Comparison of ENCODE assay signal across 10 cellular contexts in the genomic region with DNA sequence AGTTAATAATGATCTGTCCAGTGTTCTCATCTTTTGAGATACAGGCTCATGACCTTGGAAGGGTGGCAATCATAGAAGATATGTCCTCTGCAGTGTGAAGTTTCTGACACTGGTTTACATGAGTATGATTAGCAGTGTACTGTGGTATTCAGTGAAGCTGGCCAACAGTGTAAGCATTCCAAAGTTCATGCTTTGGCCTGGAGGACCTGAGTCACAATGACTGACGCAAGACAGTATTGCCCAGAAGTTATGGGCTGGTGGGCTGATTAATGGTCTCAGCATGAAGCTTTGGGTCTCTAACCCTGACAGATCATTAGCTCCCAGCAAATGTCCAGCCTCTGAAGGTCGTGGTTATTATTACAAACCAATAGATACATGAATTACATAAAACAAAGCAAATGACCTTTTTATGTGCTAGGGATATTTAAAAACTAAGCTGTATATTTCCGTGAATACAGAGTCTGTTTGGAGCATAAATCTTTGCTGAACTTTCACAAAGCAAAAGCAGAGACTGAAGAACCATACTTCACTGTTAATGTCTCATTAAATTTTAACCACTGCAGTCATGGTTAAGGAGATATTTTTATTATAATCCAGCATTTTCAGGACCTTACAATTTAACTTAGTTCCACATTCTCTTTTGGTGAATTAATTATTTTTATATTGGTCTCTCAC. TPM values are rescaled to one million over a fixed set of nuclear protein-coding genes. Genes with fewer than 3 reads are reported as not detected.
DNase-seq lines count a peak whose midpoint lies in the region; ATAC-seq and TF ChIP-seq lines count a peak whose summit lies in the region.
"Had no signal": no experiment of that assay in that cellular context is flagged by ENCODE, and none has a peak within 500 bp of the region (broad histone marks: within the 10 kb centered on the region; RNA-seq: fewer than 3 reads in every experiment).

No MANE protein-coding gene starts in this region.

- H3K4me1 ChIP-seq in left lung (no peaks in the 10 kb centered on the region), upper lobe of right lung (peaks cover 11% of the 10 kb centered on the region), OCI-LY7 (ENCODE audit: insufficient read depth, low read length, poor library complexity, severe bottlenecking) (no peaks in the 10 kb centered on the region)

- H4K20me1 ChIP-seq in OCI-LY7 (ENCODE audit: insufficient read depth, low read length): no peaks in the 10 kb centered on the region

- H3K36me3 ChIP-seq in left lung: no peaks in the 10 kb centered on the region
- H3K36me3 ChIP-seq in upper lobe of right lung: no peaks in the 10 kb centered on the region
- H3K36me3 ChIP-seq in OCI-LY7 (ENCODE audit: insufficient read depth, low read length): no peaks in the 10 kb centered on the region

- peaks cover 4% of the 10 kb centered on the region for H3K9me3 Mint-ChIP-seq in chondrocyte (ENCODE audit: low read depth)

- DNase-seq in HuH-7.5 (ENCODE audit: low spot score) (peak; percentile 53), chondrocyte (ENCODE audit: low spot score) (no peak), left lung (no peak), upper lobe of right lung (no peak), OCI-LY7 (ENCODE audit: low spot score) (no peak)
- DNase-seq: activated effector memory CD4-positive, alpha-beta T cell treated with Interleukin-2 at 50 U/mL for 16 hours; NCI-H187 had no signal

- no peak overlapping the region for H3K4me3 Mint-ChIP-seq in chondrocyte (ENCODE audit: unreplicated experiment)

- peak; percentile 92 for ATAC-seq in left lung
- peak; percentile 89 for ATAC-seq in upper lobe of right lung
- no peak for ATAC-seq in GM19397 (IDR thresholded peaks at IDR 0.05; ENCODE audit: unreplicated experiment)
- no peak for ATAC-seq in HG03520 (IDR thresholded peaks at IDR 0.05; ENCODE audit: unreplicated experiment)
- no peak for ATAC-seq in HG02840 (IDR thresholded peaks at IDR 0.05; ENCODE audit: low FRiP score, unreplicated experiment)

- H3K4me3 ChIP-seq in left lung (no peak overlapping the region), upper lobe of right lung (no peak overlapping the region), OCI-LY7 (ENCODE audit: low read depth, low read length, poor library complexity, severe bottlenecking) (no peak overlapping the region)

- H3K4me1 Mint-ChIP-seq in chondrocyte (ENCODE audit: low read depth): peaks cover 23% of the 10 kb centered on the region

- no peak overlapping the region for H2AFZ ChIP-seq in OCI-LY7 (ENCODE audit: low read length)

- no TSS peak for BruUV-seq in OCI-LY7 (replicated peaks; lab: Mats Ljungman, UMichigan)

- POLR2A ChIA-PET in OCI-LY7 (lab: Charles Lee): interaction anchor here (0.9 kb wide), 1 partner anchor 231 kb away, joined by 3 read pairs; no protein-coding TSS in a partner anchor

- H3K27me3 ChIP-seq in left lung: no peaks in the 10 kb centered on the region
- no peaks in the 10 kb centered on the region for H3K27me3 ChIP-seq in upper lobe of right lung

- no peaks in the 10 kb centered on the region for H3K9me3 ChIP-seq in left lung
- no peaks in the 10 kb centered on the region for H3K9me3 ChIP-seq in upper lobe of right lung
- no peaks in the 10 kb centered on the region for H3K9me3 ChIP-seq in OCI-LY7 (ENCODE audit: low read length)

- peak overlapping the region; percentile 92 for H3K27ac Mint-ChIP-seq in chondrocyte (ENCODE audit: unreplicated experiment)

- CTCF ChIA-PET in OCI-LY7 (lab: Charles Lee; ENCODE audit: unreplicated experiment): no interaction called here

- H3K27me3 Mint-ChIP-seq in chondrocyte (ENCODE audit: low read depth): no peaks in the 10 kb centered on the region

- H3K27ac ChIP-seq in left lung (peak overlapping the region in 1 of 2 donors; percentile 16), upper lobe of right lung (no peak overlapping the region), OCI-LY7 (ENCODE audit: low read depth, low read length, poor library complexity, severe bottlenecking) (no peak overlapping the region)

- no peak overlapping the region for H3K4me2 ChIP-seq in OCI-LY7 (ENCODE audit: low read length)

- TF ChIP-seq CTCF in chondrocyte (IDR thresholded peaks at IDR 0.05) (no peak), left lung (IDR thresholded peaks at IDR 0.05) (no peak), upper lobe of right lung (IDR thresholded peaks at IDR 0.05) (no peak), OCI-LY7 (conservative IDR thresholded peaks at IDR 0.05; ENCODE audit: low read length) (no peak)

- no peaks in the 10 kb centered on the region for H3K36me3 Mint-ChIP-seq in chondrocyte (ENCODE audit: low read depth)

- H3K79me2 ChIP-seq in OCI-LY7 (ENCODE audit: insufficient read depth, low read depth, low read length): no peaks in the 10 kb centered on the region

- intact Hi-C loops in left lung (cut with DNase I) (no loop called here), upper lobe of right lung (cut with DNase I) (no loop called here), OCI-LY7 (cut with micrococcal nuclease; ENCODE audit: unreplicated experiment) (no loop called here)

- H3K9me2 ChIP-seq in OCI-LY7 (ENCODE audit: insufficient read depth, low read length): no peaks in the 10 kb centered on the region

RNA-seq across cellular contexts. Expression of gene USP47, which starts 28.3 kb away (rescaled TPM):
- 44.4 to 54.8 TPM (median 47.8 TPM) in 3 replicates for total RNA-seq in chondrocyte
- 10 to 100 TPM; 40.9 to 41.3 TPM for total RNA-seq in left lung
- total RNA-seq in upper lobe of right lung: 48.1 TPM
- total RNA-seq in OCI-LY7 (2014; rRNA removed; shearing (Covaris generic)): 35.2 and 44.1 TPM in 2 replicates
- total RNA-seq in OCI-LY7 (2022): 39.4 and 42.2 TPM in 2 replicates

Comparison
In these comparisons a context has a peak if more than half of its experiments do, and no peak if none do; other contexts are left out.
1. ATAC-seq: peak in left lung (single experiment) and upper lobe of right lung (single experiment); none in GM19397 (single experiment), HG03520 (single experiment) and HG02840 (single experiment).